Comparison of ENCODE assay signal across 9 cellular contexts in genomic region chr22:45533731-45534130, GRCh38.
"Had no signal": no experiment of that assay in that cellular context is flagged by ENCODE, and none has a peak within 500 bp of the region (broad histone marks: within the 10 kb centered on the region; RNA-seq: fewer than 3 reads in every experiment).

No MANE protein-coding gene starts in this region.

- H3K9me3 ChIP-seq: adrenal gland, tibial nerve had no signal

- DNase-seq: activated naive CD4-positive, alpha-beta T cell treated with anti-CD3 and anti-CD28 coated beads, Interleukin-2, amount 50 U/mL, for 16 hours; activated T-cell treated with anti-CD3 and anti-CD28 coated beads, Interleukin-2, amount 50 U/mL, for 1 hour; adrenal gland; effector CD4-positive, alpha-beta T cell; hippocampal formation had no signal

- H3K36me3 ChIP-seq: adrenal gland had no signal

- ATAC-seq: activated CD4-positive, CD25-positive, alpha-beta regulatory T cell treated with anti-CD3 and anti-CD28 coated beads, Interleukin-2, amount 50 U/mL, for 24 hours had no signal

- H3K27me3 ChIP-seq: adrenal gland had no signal

- H3K27ac ChIP-seq: coronary artery, tibial nerve had no signal

- H3K4me3 ChIP-seq: adrenal gland, coronary artery, smooth muscle cell, tibial nerve had no signal
